In the genomic region with DNA sequence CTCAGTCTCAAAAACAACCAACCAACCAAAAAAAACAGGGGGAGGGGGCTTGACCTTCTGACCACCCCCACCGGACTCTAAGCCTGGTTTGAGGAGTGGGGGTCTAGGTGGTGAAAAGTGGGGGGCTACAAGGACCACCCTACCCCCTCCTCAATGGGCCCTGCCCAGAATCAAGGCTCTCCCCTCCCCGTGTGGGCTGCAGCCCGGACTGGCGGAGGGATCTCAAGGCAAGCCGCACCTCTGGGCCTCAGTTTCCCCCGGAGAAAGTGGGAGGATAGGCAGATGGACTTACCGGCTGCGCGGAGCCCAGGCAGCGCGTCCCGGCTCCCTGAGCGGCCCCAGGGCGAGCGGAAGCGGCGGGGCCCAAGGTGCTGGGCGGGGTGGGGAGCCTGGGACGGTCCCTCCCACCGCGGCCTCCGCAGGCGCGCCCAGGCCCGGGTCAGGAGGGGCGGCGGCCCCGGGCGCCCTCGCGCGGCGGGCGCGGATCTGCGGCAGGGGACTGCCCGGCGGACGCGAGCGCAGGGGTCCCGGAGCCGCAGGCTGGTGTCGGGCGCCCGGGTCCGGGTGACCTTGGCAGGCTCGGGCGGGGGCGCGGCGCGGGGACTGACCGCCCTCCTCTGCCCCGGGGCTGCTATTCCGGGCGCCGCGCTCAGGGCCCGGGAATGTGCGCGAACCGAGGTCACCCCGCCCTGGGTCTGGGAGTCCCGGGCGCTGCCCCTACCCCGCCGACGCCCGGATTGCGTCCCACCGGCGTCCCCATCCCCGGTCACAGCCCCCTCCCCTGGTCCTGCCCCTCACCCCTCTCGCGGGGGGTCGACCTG, we compare ENCODE assay signal across 9 cellular contexts. TPM values are rescaled to one million over a fixed set of nuclear protein-coding genes. Genes with fewer than 3 reads are reported as not detected.
A peak's percentile ranks its signal among the peaks of the same experiment; 100 is the strongest.
DNase-seq lines count a peak whose midpoint lies in the region; ATAC-seq and TF ChIP-seq lines count a peak whose summit lies in the region.
"Had no signal": no experiment of that assay in that cellular context is flagged by ENCODE, and none has a peak within 500 bp of the region (broad histone marks: within the 10 kb centered on the region; RNA-seq: fewer than 3 reads in every experiment).

A gene with protein sequence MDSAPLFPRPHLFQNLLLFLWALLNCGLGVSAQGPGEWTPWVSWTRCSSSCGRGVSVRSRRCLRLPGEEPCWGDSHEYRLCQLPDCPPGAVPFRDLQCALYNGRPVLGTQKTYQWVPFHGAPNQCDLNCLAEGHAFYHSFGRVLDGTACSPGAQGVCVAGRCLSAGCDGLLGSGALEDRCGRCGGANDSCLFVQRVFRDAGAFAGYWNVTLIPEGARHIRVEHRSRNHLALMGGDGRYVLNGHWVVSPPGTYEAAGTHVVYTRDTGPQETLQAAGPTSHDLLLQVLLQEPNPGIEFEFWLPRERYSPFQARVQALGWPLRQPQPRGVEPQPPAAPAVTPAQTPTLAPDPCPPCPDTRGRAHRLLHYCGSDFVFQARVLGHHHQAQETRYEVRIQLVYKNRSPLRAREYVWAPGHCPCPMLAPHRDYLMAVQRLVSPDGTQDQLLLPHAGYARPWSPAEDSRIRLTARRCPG (minus strand): TSS at position 349 of the 821 bp plus-strand sequence. CDS start 2,076 bp downstream, outside the sequence.

- in situ Hi-C loops in HAP-1 (cut with MboI; ENCODE audit: low sequenced_read_pairs), result no loop called here

- intact Hi-C loops in ascending aorta (cut with DNase I), result loop anchor here (5.0 kb wide), 1 partner anchor 76 kb away; a partner anchor contains a TSS

- peak in 1 of 3 experiments; percentile 16 for TF ChIP-seq CTCF in ascending aorta (IDR thresholded peaks at IDR 0.05)

- H3K4me3 ChIP-seq in HAP-1 (peak within 1 kb of the TSS; percentile 37), ascending aorta (peak within 1 kb of the TSS; percentile 62 to 73)

- DNase-seq in HAP-1 (ENCODE audit: low spot score in 2 of 2) (peak; percentile 65 to 82), T follicular helper cell (ENCODE audit: low read depth) (peak; percentile 34), ascending aorta (ENCODE audit: low spot score in 2 of 2) (no peak), iris pigment epithelial cell (ENCODE audit: low read depth) (peak; percentile 36), occipital lobe (lab: John Stamatoyannopoulos, UW) (no peak), globus pallidus (ENCODE audit: low spot score) (no peak)
- peak; percentile 66 for DNase-seq in stimulated activated CD4-positive, alpha-beta T cell treated with anti-CD3 and anti-CD28 coated beads, Interleukin-4, amount 100 ng/mL, for 1 hour

- H3K4me1 ChIP-seq in HAP-1 (peaks cover 9% of the 10 kb centered on the region), ascending aorta (peaks cover 6 to 11% of the 10 kb centered on the region in 2 donors)

- H3K36me3 ChIP-seq in HAP-1 (replicated peaks), result no peaks in the 10 kb centered on the region; the same call in 1 of the 2 replicates
- H3K36me3 ChIP-seq in ascending aorta, result no peaks in the 10 kb centered on the region

- peak within 1 kb of the TSS; percentile 75 to 78 for H3K27ac ChIP-seq in ascending aorta

- no peak for ATAC-seq in HG03039 (IDR thresholded peaks at IDR 0.05; ENCODE audit: unreplicated experiment)

- H3K9me3 ChIP-seq in HAP-1 (peaks cover 3% of the 10 kb centered on the region; the same call in 1 of the 2 replicates), ascending aorta (no peaks in the 10 kb centered on the region)

- H3K27me3 ChIP-seq in HAP-1 (ENCODE audit: low read depth) (no peaks in the 10 kb centered on the region), ascending aorta (no peaks in the 10 kb centered on the region)

RNA-seq across cellular contexts. Expression of the gene that starts here (rescaled TPM):
- total RNA-seq in ascending aorta (0.43 TPM), occipital lobe (not detected)
- total RNA-seq: endothelial cell of umbilical vein had no signal

Comparison
In these comparisons a context has a peak if more than half of its experiments do, and no peak if none do; other contexts are left out.
1. DNase-seq: peak in HAP-1 (2 of 2), T follicular helper cell (single experiment), iris pigment epithelial cell (single experiment) and stimulated activated CD4-positive, alpha-beta T cell treated with anti-CD3 and anti-CD28 coated beads, Interleukin-4, amount 100 ng/mL, for 1 hour (single experiment); none in ascending aorta (0 of 2), occipital lobe (single experiment) and globus pallidus (single experiment).